Comparison of ENCODE assay signal across 18 cellular contexts in genomic region chr16:78984324-78984723, GRCh38.
DNase-seq lines count a peak whose midpoint lies in the region; ATAC-seq lines count a peak whose summit lies in the region.
"Had no signal": no experiment of that assay in that cellular context is flagged by ENCODE, and none has a peak within 500 bp of the region (broad histone marks: within the 10 kb centered on the region; RNA-seq: fewer than 3 reads in every experiment).

No MANE protein-coding gene starts in this region.

- H3K9ac ChIP-seq in skeletal muscle tissue (ENCODE audit: low read depth in 1 of 3, low read length in 3 of 3), result peak overlapping the region in 1 of 3 donors; percentile 56

- no peaks in the 10 kb centered on the region for H3K36me3 Mint-ChIP-seq in T-helper 2 cell treated with Interferon-gamma antibody and Interleukin-4, amounts not matched to agents 5 μg/mL and 100 μg/mL, for 36 hours (ENCODE audit: low read depth)

- no peaks in the 10 kb centered on the region for H3K27me3 Mint-ChIP-seq in T-helper 2 cell treated with Interferon-gamma antibody and Interleukin-4, amounts not matched to agents 5 μg/mL and 100 μg/mL, for 36 hours (ENCODE audit: low read depth)
- H3K27me3 Mint-ChIP-seq: CD8-positive, alpha-beta memory T cell had no signal

- peak overlapping the region in 2 of 3 donors; percentile 24 to 58 for H3K4me3 ChIP-seq in skeletal muscle tissue (ENCODE audit: low read length in 3 of 3)
- H3K4me3 ChIP-seq: Peyer's patch had no signal

- H3K27me3 ChIP-seq in skeletal muscle tissue (ENCODE audit: control insufficient read depth in 3 of 3, insufficient read depth in 3 of 3, low read length in 3 of 3), result no peaks in the 10 kb centered on the region
- H3K27me3 ChIP-seq: BE2C, Peyer's patch had no signal

- intact Hi-C loops in left colon (cut with DNase I, micrococcal nuclease), result no loop called here

- no peaks in the 10 kb centered on the region for H3K9me3 Mint-ChIP-seq in T-helper 2 cell treated with Interferon-gamma antibody and Interleukin-4, amounts not matched to agents 5 μg/mL and 100 μg/mL, for 36 hours

- no peaks in the 10 kb centered on the region for H3K36me3 ChIP-seq in skeletal muscle tissue (ENCODE audit: control insufficient read depth in 3 of 3, insufficient read depth in 3 of 3, low read length in 3 of 3)
- H3K36me3 ChIP-seq: BE2C, Peyer's patch had no signal

- H3K4me1 ChIP-seq in skeletal muscle tissue (ENCODE audit: control insufficient read depth in 3 of 3, insufficient read depth in 3 of 3, low read length in 3 of 3), result peaks cover 0 to 17% (median 11%) of the 10 kb centered on the region in 3 donors
- H3K4me1 ChIP-seq: BE2C, Peyer's patch had no signal

- H3K27ac Mint-ChIP-seq in T-helper 2 cell treated with Interferon-gamma antibody and Interleukin-4, amounts not matched to agents 5 μg/mL and 100 μg/mL, for 36 hours, result no peak overlapping the region

- peak; percentile 6 for DNase-seq in H4 (ENCODE audit: low spot score)
- DNase-seq in NCI-H226, result peak; percentile 29
- DNase-seq in left colon, result no peak
- DNase-seq in activated CD4-positive, CD25-positive, alpha-beta regulatory T cell treated with anti-CD3 and anti-CD28 coated beads, Interleukin-2, amount 50 U/mL, for 72 hours, result no peak
- DNase-seq in EL, result no peak
- no peak for DNase-seq in T-helper 2 cell treated with Interferon-gamma antibody and Interleukin-4, amounts not matched to agents 5 μg/mL and 100 μg/mL, for 36 hours (ENCODE audit: low spot score)
- no peak for DNase-seq in kidney glomerular epithelial cell (lab: John Stamatoyannopoulos, UW)
- DNase-seq: BE2C; CD8-positive, alpha-beta memory T cell; DMS79; GF-D8; GOT3; Kasumi-1; MV-4-11; NCI-H1417 treated with DMSO at 0.1 percent for 48 hours; NCI-H2029; Peyer's patch had no signal

- H3K4me1 Mint-ChIP-seq in T-helper 2 cell treated with Interferon-gamma antibody and Interleukin-4, amounts not matched to agents 5 μg/mL and 100 μg/mL, for 36 hours (ENCODE audit: low read depth), result no peaks in the 10 kb centered on the region

- no peaks in the 10 kb centered on the region for H3K9me3 ChIP-seq in skeletal muscle tissue (ENCODE audit: control insufficient read depth in 3 of 3, low read length in 3 of 3)
- H3K9me3 ChIP-seq: BE2C had no signal

- peak; percentile 44 for ATAC-seq in left colon

- no peak overlapping the region for H3K27ac ChIP-seq in skeletal muscle tissue (ENCODE audit: low read depth, low read length)
- H3K27ac ChIP-seq: Peyer's patch had no signal

- H3K4me3 Mint-ChIP-seq in T-helper 2 cell treated with Interferon-gamma antibody and Interleukin-4, amounts not matched to agents 5 μg/mL and 100 μg/mL, for 36 hours, result no peak overlapping the region
- H3K4me3 Mint-ChIP-seq: CD8-positive, alpha-beta memory T cell had no signal

Comparison
In these comparisons a context has a peak if more than half of its experiments do, and no peak if none do; other contexts are left out.
1. DNase-seq: peak in H4 (single experiment) and NCI-H226 (single experiment); none in left colon (0 of 2), activated CD4-positive, CD25-positive, alpha-beta regulatory T cell treated with anti-CD3 and anti-CD28 coated beads, Interleukin-2, amount 50 U/mL, for 72 hours (single experiment), EL (single experiment), T-helper 2 cell treated with Interferon-gamma antibody and Interleukin-4, amounts not matched to agents 5 μg/mL and 100 μg/mL, for 36 hours (single experiment) and kidney glomerular epithelial cell (single experiment).